Comparison of ENCODE assay signal across 10 cellular contexts in the genomic region with DNA sequence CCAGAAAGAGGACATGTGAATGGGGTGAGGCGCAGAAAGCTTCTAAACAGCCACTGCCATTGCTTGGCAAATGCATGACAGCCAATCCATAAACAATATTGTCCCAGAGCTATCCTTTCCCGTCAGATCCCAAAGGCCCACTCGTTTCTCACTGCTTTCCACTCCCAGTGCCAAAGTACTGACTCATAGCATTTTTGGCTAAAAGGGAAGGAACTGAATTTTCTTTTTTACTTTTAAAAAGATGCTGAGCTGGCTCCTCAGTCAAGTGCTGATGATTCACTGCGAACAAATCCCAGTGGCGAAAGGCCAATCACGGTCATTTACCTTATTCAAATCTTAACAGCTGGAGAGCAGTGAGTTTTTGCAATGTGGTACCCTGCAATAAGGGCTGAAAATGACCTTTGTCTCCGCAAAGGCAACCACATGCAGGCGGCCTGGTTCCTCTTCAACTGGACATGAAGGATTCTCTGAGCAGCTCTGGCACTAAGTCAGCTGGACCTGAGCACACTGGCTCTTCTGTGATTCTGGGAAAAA.
DNase-seq lines count a peak whose midpoint lies in the region; ATAC-seq and TF ChIP-seq lines count a peak whose summit lies in the region.
"Had no signal": no experiment of that assay in that cellular context is flagged by ENCODE, and none has a peak within 500 bp of the region (broad histone marks: within the 10 kb centered on the region; RNA-seq: fewer than 3 reads in every experiment).

No MANE protein-coding gene starts in this region.

- intact Hi-C loops in left colon (cut with DNase I, micrococcal nuclease): loop anchor here in 1 of 2 donors (5.0 kb wide), 1 partner anchor 298 kb away; no protein-coding TSS in a partner anchor
- intact Hi-C loops in activated CD4-positive, alpha-beta memory T cell treated with anti-CD3 and anti-CD28 coated beads for 36 hours (cut with micrococcal nuclease): loop anchor here (2.0 kb wide), 1 partner anchor 757 kb away; no protein-coding TSS in a partner anchor

- no peaks in the 10 kb centered on the region for H3K27me3 ChIP-seq in stomach smooth muscle (ENCODE audit: control insufficient read depth in 1 of 2, insufficient read depth in 2 of 2, low read length in 2 of 2)

- H3K4me3 Mint-ChIP-seq in HFFc6 (peak overlapping the region; percentile 57), chondrocyte (ENCODE audit: unreplicated experiment) (no peak overlapping the region)
- no peak overlapping the region for H3K4me3 Mint-ChIP-seq in effector memory CD8-positive, alpha-beta T cell
- no peak overlapping the region for H3K4me3 Mint-ChIP-seq in activated T-cell treated with anti-CD3 and anti-CD28 coated beads, Interleukin-2, amount 50 U/mL, for 4 hours
- H3K4me3 Mint-ChIP-seq in activated CD4-positive, alpha-beta memory T cell treated with anti-CD3 and anti-CD28 coated beads for 36 hours: no peak overlapping the region
- H3K4me3 Mint-ChIP-seq: dendritic cell treated with granulocyte-macrophage colony-stimulating factor and Interleukin-4, amounts not matched to agents 40 ng/mL and 50 ng/mL, for 4 days; T-helper 1 cell treated with Interleukin-12 subunit alpha and Interleukin-12 subunit beta and Interleukin-4 antibody, amounts not matched to agents 30 μg/mL and 1 μg/mL, for 36 hours had no signal

- peak overlapping the region in 1 of 2 donors; percentile 31 for H3K4me3 ChIP-seq in stomach smooth muscle (ENCODE audit: low read length in 2 of 2)

- H3K27ac ChIP-seq in stomach smooth muscle (ENCODE audit: low read length): peak overlapping the region; percentile 53

- no peak overlapping the region for H3K9ac ChIP-seq in stomach smooth muscle (ENCODE audit: low read length in 2 of 2)

- POLR2A ChIA-PET in activated CD4-positive, alpha-beta memory T cell treated with anti-CD3 and anti-CD28 coated beads for 36 hours (lab: Charles Lee): no interaction called here

- H3K36me3 Mint-ChIP-seq in HFFc6 (ENCODE audit: low read depth) (no peaks in the 10 kb centered on the region), chondrocyte (ENCODE audit: low read depth) (peaks cover 1% of the 10 kb centered on the region)
- H3K36me3 Mint-ChIP-seq in effector memory CD8-positive, alpha-beta T cell (ENCODE audit: insufficient read depth): no peaks in the 10 kb centered on the region
- H3K36me3 Mint-ChIP-seq in activated T-cell treated with anti-CD3 and anti-CD28 coated beads, Interleukin-2, amount 50 U/mL, for 4 hours (ENCODE audit: insufficient read depth): no peaks in the 10 kb centered on the region
- H3K36me3 Mint-ChIP-seq in activated CD4-positive, alpha-beta memory T cell treated with anti-CD3 and anti-CD28 coated beads for 36 hours: no peaks in the 10 kb centered on the region

- no peak for TF ChIP-seq CTCF in HFFc6 (IDR thresholded peaks at IDR 0.05)
- TF ChIP-seq CTCF in chondrocyte (IDR thresholded peaks at IDR 0.05): no peak

- H3K27ac Mint-ChIP-seq in HFFc6: peak overlapping the region; percentile 72
- H3K27ac Mint-ChIP-seq in chondrocyte (ENCODE audit: unreplicated experiment): peak overlapping the region; percentile 89
- no peak overlapping the region for H3K27ac Mint-ChIP-seq in effector memory CD8-positive, alpha-beta T cell
- no peak overlapping the region for H3K27ac Mint-ChIP-seq in activated CD4-positive, alpha-beta memory T cell treated with anti-CD3 and anti-CD28 coated beads for 36 hours
- H3K27ac Mint-ChIP-seq: dendritic cell treated with granulocyte-macrophage colony-stimulating factor and Interleukin-4, amounts not matched to agents 40 ng/mL and 50 ng/mL, for 4 days; T-helper 1 cell treated with Interleukin-12 subunit alpha and Interleukin-12 subunit beta and Interleukin-4 antibody, amounts not matched to agents 30 μg/mL and 1 μg/mL, for 36 hours had no signal

- DNase-seq in HFFc6 (peak; percentile 83), chondrocyte (ENCODE audit: low spot score) (no peak), left colon (peak; percentile 32 to 44)
- no peak for DNase-seq in effector memory CD8-positive, alpha-beta T cell
- no peak for DNase-seq in activated T-cell treated with anti-CD3 and anti-CD28 coated beads, Interleukin-2, amount 50 U/mL, for 4 hours
- no peak for DNase-seq in stimulated activated CD4-positive, alpha-beta T cell treated with anti-CD3 and anti-CD28 coated beads, Interleukin-2, amount 100 ng/mL, for 48 hours
- DNase-seq in activated CD4-positive, alpha-beta memory T cell treated with anti-CD3 and anti-CD28 coated beads for 36 hours: no peak

- H3K27me3 Mint-ChIP-seq in HFFc6 (ENCODE audit: insufficient read depth) (peaks cover 2% of the 10 kb centered on the region), chondrocyte (ENCODE audit: low read depth) (peaks cover 2% of the 10 kb centered on the region)
- H3K27me3 Mint-ChIP-seq in effector memory CD8-positive, alpha-beta T cell: no peaks in the 10 kb centered on the region
- no peaks in the 10 kb centered on the region for H3K27me3 Mint-ChIP-seq in activated T-cell treated with anti-CD3 and anti-CD28 coated beads, Interleukin-2, amount 50 U/mL, for 4 hours (ENCODE audit: low read depth)
- H3K27me3 Mint-ChIP-seq in activated CD4-positive, alpha-beta memory T cell treated with anti-CD3 and anti-CD28 coated beads for 36 hours: peaks cover 2% of the 10 kb centered on the region
- H3K27me3 Mint-ChIP-seq: dendritic cell treated with granulocyte-macrophage colony-stimulating factor and Interleukin-4, amounts not matched to agents 40 ng/mL and 50 ng/mL, for 4 days had no signal

- no peaks in the 10 kb centered on the region for H3K36me3 ChIP-seq in stomach smooth muscle (ENCODE audit: control insufficient read depth in 2 of 2, insufficient read depth in 2 of 2, low read length in 2 of 2)

- H3K4me1 Mint-ChIP-seq in HFFc6 (ENCODE audit: low read depth): peaks cover 18% of the 10 kb centered on the region
- peaks cover 19% of the 10 kb centered on the region for H3K4me1 Mint-ChIP-seq in chondrocyte (ENCODE audit: low read depth)
- no peaks in the 10 kb centered on the region for H3K4me1 Mint-ChIP-seq in effector memory CD8-positive, alpha-beta T cell (ENCODE audit: low read depth in 2 of 2)
- H3K4me1 Mint-ChIP-seq in activated T-cell treated with anti-CD3 and anti-CD28 coated beads, Interleukin-2, amount 50 U/mL, for 4 hours (ENCODE audit: low read depth): no peaks in the 10 kb centered on the region
- H3K4me1 Mint-ChIP-seq in activated CD4-positive, alpha-beta memory T cell treated with anti-CD3 and anti-CD28 coated beads for 36 hours (ENCODE audit: low read depth): no peaks in the 10 kb centered on the region

- ATAC-seq in left colon: no peak
- ATAC-seq in effector memory CD8-positive, alpha-beta T cell (replicated peaks): no peak
- ATAC-seq in activated T-cell treated with anti-CD3 and anti-CD28 coated beads, Interleukin-2, amount 50 U/mL, for 4 hours: no peak

- peaks cover 8% of the 10 kb centered on the region for H3K4me1 ChIP-seq in stomach smooth muscle (ENCODE audit: control insufficient read depth, insufficient read depth, low read length)

- CTCF ChIA-PET in activated CD4-positive, alpha-beta memory T cell treated with anti-CD3 and anti-CD28 coated beads for 36 hours (lab: Charles Lee): interaction anchor here (0.8 to 3.1 kb wide), 7 partner anchors 8 to 757 kb away, joined by 3 to 37 read pairs (median 4); no protein-coding TSS in a partner anchor

- H3K9me3 ChIP-seq in stomach smooth muscle (ENCODE audit: control insufficient read depth in 2 of 2, low read length in 2 of 2): no peaks in the 10 kb centered on the region

- H3K9me3 Mint-ChIP-seq in HFFc6: peaks cover 7% of the 10 kb centered on the region; the same call in 1 of the 2 replicates
- peaks cover 8% of the 10 kb centered on the region for H3K9me3 Mint-ChIP-seq in chondrocyte (ENCODE audit: low read depth)
- H3K9me3 Mint-ChIP-seq in effector memory CD8-positive, alpha-beta T cell: peaks cover 0 to 3% of the 10 kb centered on the region in 2 donors
- no peaks in the 10 kb centered on the region for H3K9me3 Mint-ChIP-seq in activated T-cell treated with anti-CD3 and anti-CD28 coated beads, Interleukin-2, amount 50 U/mL, for 4 hours
- H3K9me3 Mint-ChIP-seq in activated CD4-positive, alpha-beta memory T cell treated with anti-CD3 and anti-CD28 coated beads for 36 hours: peaks cover 5% of the 10 kb centered on the region
- H3K9me3 Mint-ChIP-seq: dendritic cell treated with granulocyte-macrophage colony-stimulating factor and Interleukin-4, amounts not matched to agents 40 ng/mL and 50 ng/mL, for 4 days had no signal

Comparison
In these comparisons a context has a peak if more than half of its experiments do, and no peak if none do; other contexts are left out.
1. DNase-seq: peak in HFFc6 (single experiment) and left colon (2 of 2); none in chondrocyte (single experiment), effector memory CD8-positive, alpha-beta T cell (0 of 3), activated T-cell treated with anti-CD3 and anti-CD28 coated beads, Interleukin-2, amount 50 U/mL, for 4 hours (single experiment), stimulated activated CD4-positive, alpha-beta T cell treated with anti-CD3 and anti-CD28 coated beads, Interleukin-2, amount 100 ng/mL, for 48 hours (0 of 2) and activated CD4-positive, alpha-beta memory T cell treated with anti-CD3 and anti-CD28 coated beads for 36 hours (single experiment).
2. H3K27ac Mint-ChIP-seq: peak in HFFc6 (single experiment) and chondrocyte (single experiment); none in effector memory CD8-positive, alpha-beta T cell (0 of 2) and activated CD4-positive, alpha-beta memory T cell treated with anti-CD3 and anti-CD28 coated beads for 36 hours (single experiment).